26 cellular contexts compared by ENCODE assay signal in the genomic region with DNA sequence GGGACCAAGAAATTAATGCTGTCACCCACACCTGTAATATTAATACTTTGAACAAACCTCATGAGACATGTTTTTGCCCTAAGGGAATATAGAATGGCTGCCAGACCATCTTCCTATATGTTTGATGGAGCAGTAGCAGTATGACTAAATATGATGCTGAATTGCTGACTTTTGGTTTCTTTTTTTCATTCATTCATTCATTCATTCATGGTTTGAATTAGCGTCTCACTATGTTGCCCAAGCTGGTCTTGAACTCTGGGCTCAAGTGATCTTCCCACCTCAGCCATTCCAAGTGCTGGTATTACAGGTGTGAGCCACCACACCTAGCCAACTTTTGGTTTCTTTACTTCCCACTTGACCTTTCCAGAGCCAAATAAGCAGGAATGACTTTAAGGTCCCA. TPM values are rescaled to one million over a fixed set of nuclear protein-coding genes. Genes with fewer than 3 reads are reported as not detected.
DNase-seq lines count a peak whose midpoint lies in the region; ATAC-seq and TF ChIP-seq lines count a peak whose summit lies in the region.
"Had no signal": no experiment of that assay in that cellular context is flagged by ENCODE, and none has a peak within 500 bp of the region (broad histone marks: within the 10 kb centered on the region; RNA-seq: fewer than 3 reads in every experiment).

No MANE protein-coding gene starts in this region.

- peaks cover 28% of the 10 kb centered on the region for H3K4me1 Mint-ChIP-seq in CD4-positive, alpha-beta T cell (ENCODE audit: low read depth)
- H3K4me1 Mint-ChIP-seq in activated T-helper 17 cell treated with anti-CD3 and anti-CD28 coated beads, Interleukin-2, amount 50 U/mL, for 72 hours: peaks cover 5% of the 10 kb centered on the region

- no peak overlapping the region for H3K4me3 ChIP-seq in HEK293 (ENCODE audit: low read depth, low read length)
- H3K4me3 ChIP-seq in thyroid gland (replicated peaks in 1 of 3): no peak overlapping the region
- no peak overlapping the region for H3K4me3 ChIP-seq in psoas muscle
- H3K4me3 ChIP-seq in tibial artery: no peak overlapping the region
- H3K4me3 ChIP-seq: A549; BLaER1 treated with 17β-estradiol and CSF1 and Interleukin-3, amounts not matched to agents 10 nM and 100 nM; GM23248; MG63; Peyer's patch had no signal

- no peak for TF ChIP-seq POLR2A in thyroid gland (IDR thresholded peaks at IDR 0.05)

- H3K36me3 Mint-ChIP-seq in CD4-positive, alpha-beta T cell (ENCODE audit: low read depth): peaks cover 66% of the 10 kb centered on the region
- peaks cover 95% of the 10 kb centered on the region for H3K36me3 Mint-ChIP-seq in activated T-helper 17 cell treated with anti-CD3 and anti-CD28 coated beads, Interleukin-2, amount 50 U/mL, for 72 hours (ENCODE audit: low read depth)

- no peaks in the 10 kb centered on the region for H3K27me3 Mint-ChIP-seq in CD4-positive, alpha-beta T cell
- no peaks in the 10 kb centered on the region for H3K27me3 Mint-ChIP-seq in activated T-helper 17 cell treated with anti-CD3 and anti-CD28 coated beads, Interleukin-2, amount 50 U/mL, for 72 hours

- no peak overlapping the region for H3K4me3 Mint-ChIP-seq in CD4-positive, alpha-beta T cell
- no peak overlapping the region for H3K4me3 Mint-ChIP-seq in activated T-helper 17 cell treated with anti-CD3 and anti-CD28 coated beads, Interleukin-2, amount 50 U/mL, for 72 hours
- H3K4me3 Mint-ChIP-seq: CD8-positive, alpha-beta T cell; HFFc6 had no signal

- intact Hi-C loops in CD4-positive, alpha-beta T cell (cut with DNase I, micrococcal nuclease): loop anchor here in 1 of 2 experiments (2.0 kb wide), 1 partner anchor 179 kb away; no protein-coding TSS in a partner anchor
- intact Hi-C loops in thyroid gland (cut with DNase I) (no loop called here), psoas muscle (cut with DNase I) (no loop called here), tibial artery (cut with DNase I; ENCODE audit: low total_unique reads) (no loop called here)

- no peaks in the 10 kb centered on the region for H3K27me3 ChIP-seq in CD4-positive, alpha-beta T cell (ENCODE audit: control insufficient read depth, insufficient read depth, low read length)
- no peaks in the 10 kb centered on the region for H3K27me3 ChIP-seq in thyroid gland
- H3K27me3 ChIP-seq in psoas muscle (ENCODE audit: insufficient read depth in 3 of 3, low read length in 2 of 3): no peaks in the 10 kb centered on the region
- H3K27me3 ChIP-seq in tibial artery: no peaks in the 10 kb centered on the region
- H3K27me3 ChIP-seq: BLaER1 treated with 17β-estradiol and CSF1 and Interleukin-3, amounts not matched to agents 10 nM and 100 nM; MG63; Peyer's patch had no signal

- peaks cover 70 to 86% of the 10 kb centered on the region in 2 experiments for H3K36me3 ChIP-seq in HEK293 (ENCODE audit: control insufficient read depth in 2 of 2, insufficient read depth in 1 of 2, low read length in 2 of 2)
- H3K36me3 ChIP-seq in thyroid gland: peaks cover 7 to 15% of the 10 kb centered on the region in 2 donors
- peaks cover 13 to 71% of the 10 kb centered on the region in 2 donors for H3K36me3 ChIP-seq in psoas muscle (ENCODE audit: insufficient read depth in 1 of 2, low read depth in 1 of 2)
- H3K36me3 ChIP-seq in tibial artery: peaks cover 42 to 73% (median 51%) of the 10 kb centered on the region in 3 donors

- CTCF ChIA-PET in CD4-positive, alpha-beta T cell (lab: Charles Lee): interaction anchor here (0.7 to 0.9 kb wide), 2 partner anchors 49 to 102 kb away, joined by 3 read pairs; a partner anchor contains a TSS
- CTCF ChIA-PET in HEK293 (lab: Yijun Ruan, JAX): no interaction called here

- DNase-seq in CD4-positive, alpha-beta T cell: no peak
- no peak for DNase-seq in thyroid gland
- no peak for DNase-seq in psoas muscle
- no peak for DNase-seq in tibial artery
- DNase-seq in OCI-M1 (lab: John Stamatoyannopoulos, UW): no peak
- DNase-seq: AML-193; Caco-2; CD8-positive, alpha-beta T cell; DMS79 treated with DMSO at 0.1 percent for 48 hours; GM23248; H7; HFFc6; KBM-7; MG63; NCI-H1048; NCI-H1417 treated with DMSO at 0.1 percent for 48 hours; NCI-H1694 treated with DMSO at 0.1 percent for 48 hours; NCI-H2081; NCI-H2227 treated with DMSO at 0.1 percent for 48 hours; NCI-H526 treated with DMSO at 0.1 percent for 48 hours; Peyer's patch; SHP77 treated with DMSO at 0.1 percent for 48 hours had no signal

- ATAC-seq in CD4-positive, alpha-beta T cell (ENCODE audit: poor library complexity): no peak
- peak; percentile 21 for ATAC-seq in activated T-helper 17 cell treated with anti-CD3 and anti-CD28 coated beads, Interleukin-2, amount 50 U/mL, for 72 hours (replicated peaks)
- no peak for ATAC-seq in psoas muscle
- ATAC-seq: A549; CD8-positive, alpha-beta T cell had no signal

- no peaks in the 10 kb centered on the region for H3K9me3 Mint-ChIP-seq in CD4-positive, alpha-beta T cell
- H3K9me3 Mint-ChIP-seq in activated T-helper 17 cell treated with anti-CD3 and anti-CD28 coated beads, Interleukin-2, amount 50 U/mL, for 72 hours: no peaks in the 10 kb centered on the region
- H3K9me3 Mint-ChIP-seq: CD8-positive, alpha-beta T cell; HFFc6 had no signal

- POLR2A ChIA-PET in CD4-positive, alpha-beta T cell (lab: Charles Lee): interaction anchor here (2.6 kb wide), 1 partner anchor 19 kb away, joined by 13 read pairs; a partner anchor contains a TSS
- POLR2A ChIA-PET in HEK293 (lab: Yijun Ruan, JAX): interaction anchor here (1.0 to 1.4 kb wide), 2 partner anchors 8 to 14 kb away, joined by 3 to 8 read pairs; a partner anchor contains a TSS

- no peak overlapping the region for H3K27ac ChIP-seq in CD4-positive, alpha-beta T cell (ENCODE audit: low read depth, low read length)
- H3K27ac ChIP-seq in HEK293 (ENCODE audit: extremely low read depth, low read depth, low read length) (no peak overlapping the region), thyroid gland (peak overlapping the region in 2 of 3 donors; percentile 33 to 43), psoas muscle (no peak overlapping the region), tibial artery (no peak overlapping the region)
- H3K27ac ChIP-seq: A549; BLaER1 treated with 17β-estradiol and CSF1 and Interleukin-3, amounts not matched to agents 10 nM and 100 nM; GM23248; Peyer's patch had no signal

- 90 to 94% methylated on average over 1 of the region's 1 CpG for WGBS in thyroid gland, 2 donors
- WGBS in psoas muscle, 3 donors: 90 to 97% (median 93%) methylated on average over 1 of the region's 1 CpG

- peak overlapping the region; percentile 54 for H3K27ac Mint-ChIP-seq in CD4-positive, alpha-beta T cell
- H3K27ac Mint-ChIP-seq in activated T-helper 17 cell treated with anti-CD3 and anti-CD28 coated beads, Interleukin-2, amount 50 U/mL, for 72 hours: no peak overlapping the region
- H3K27ac Mint-ChIP-seq: HFFc6 had no signal

- H3K4me1 ChIP-seq in HEK293 (ENCODE audit: control insufficient read depth, insufficient read depth, low read length) (peaks cover 14% of the 10 kb centered on the region), thyroid gland (peaks cover 28 to 48% of the 10 kb centered on the region in 2 donors), psoas muscle (peaks cover 15% of the 10 kb centered on the region), tibial artery (peaks cover 0 to 34% (median 9%) of the 10 kb centered on the region in 4 donors)

- no peak for TF ChIP-seq CTCF in CD4-positive, alpha-beta T cell (IDR thresholded peaks at IDR 0.05)
- TF ChIP-seq CTCF in HEK293 (tag by site-specific recombination; IDR thresholded peaks at IDR 0.05): no peak
- TF ChIP-seq CTCF in thyroid gland (IDR thresholded peaks at IDR 0.05): no peak
- TF ChIP-seq CTCF in psoas muscle (IDR thresholded peaks at IDR 0.05): no peak
- no peak for TF ChIP-seq CTCF in tibial artery (IDR thresholded peaks at IDR 0.05)

- H3K9me3 ChIP-seq in CD4-positive, alpha-beta T cell (ENCODE audit: control insufficient read depth, low read length): no peaks in the 10 kb centered on the region
- no peaks in the 10 kb centered on the region for H3K9me3 ChIP-seq in HEK293 (ENCODE audit: control insufficient read depth, insufficient read depth, low read depth, low read length)
- no peaks in the 10 kb centered on the region for H3K9me3 ChIP-seq in thyroid gland
- no peaks in the 10 kb centered on the region for H3K9me3 ChIP-seq in psoas muscle
- no peaks in the 10 kb centered on the region for H3K9me3 ChIP-seq in tibial artery
- H3K9me3 ChIP-seq: A549; BLaER1 treated with 17β-estradiol and CSF1 and Interleukin-3, amounts not matched to agents 10 nM and 100 nM; Caco-2; MG63; Peyer's patch had no signal

RNA-seq across cellular contexts. Expression of a gene that starts 7.8 kb away (rescaled TPM):
- 10 to 100 TPM; 14.2 to 16.1 TPM for total RNA-seq in CD4-positive, alpha-beta T cell
- 10 to 100 TPM; 16.0 to 20.0 TPM for total RNA-seq in activated T-helper 17 cell treated with anti-CD3 and anti-CD28 coated beads, Interleukin-2, amount 50 U/mL, for 72 hours
- total RNA-seq in thyroid gland (10 to 100 TPM; 21.2 to 40.2 (median 26.5) TPM), psoas muscle (10 to 100 TPM; 19.9 to 29.4 (median 28.1) TPM)
- 10 to 100 TPM in 2 of 3 donors, 1 to 10 TPM in 1; 9.1 to 39.1 (median 14.8) TPM for polyA plus RNA-seq in psoas muscle

RNA-seq across cellular contexts. Expression of a gene that starts 20.1 kb away (rescaled TPM):
- total RNA-seq in CD4-positive, alpha-beta T cell: 100 to 1,000 TPM; 180 to 190 TPM
- total RNA-seq in activated T-helper 17 cell treated with anti-CD3 and anti-CD28 coated beads, Interleukin-2, amount 50 U/mL, for 72 hours: 10 to 100 TPM; 55.4 to 62.3 TPM
- 100 to 1,000 TPM; 301 to 513 (median 421) TPM for total RNA-seq in thyroid gland
- 100 to 1,000 TPM in 2 of 4 donors, 10 to 100 TPM in 2; 38.9 to 151 (median 98.8) TPM for total RNA-seq in psoas muscle
- polyA plus RNA-seq in psoas muscle: 100 to 1,000 TPM in 2 of 3 donors, 10 to 100 TPM in 1; 82.6 to 173 (median 110) TPM

RNA-seq across cellular contexts. Expression of a gene that starts 38.5 kb away (rescaled TPM):
- 1 to 10 TPM; 3.4 to 3.7 TPM for total RNA-seq in CD4-positive, alpha-beta T cell
- total RNA-seq in activated T-helper 17 cell treated with anti-CD3 and anti-CD28 coated beads, Interleukin-2, amount 50 U/mL, for 72 hours: 10 to 100 TPM; 18.9 to 20.3 TPM
- 10 to 100 TPM; 10.7 to 30.6 (median 25.6) TPM for total RNA-seq in thyroid gland
- total RNA-seq in psoas muscle: 10 to 100 TPM; 10.3 to 15.7 (median 11.3) TPM
- 10 to 100 TPM; 13.0 to 26.5 (median 24.1) TPM for polyA plus RNA-seq in psoas muscle

RNA-seq across cellular contexts. Expression of a gene that starts 38.7 kb away (rescaled TPM):
- total RNA-seq in CD4-positive, alpha-beta T cell: 1 to 10 TPM; 2.6 to 4.0 TPM
- 10 to 100 TPM; 27.0 to 40.1 TPM for total RNA-seq in activated T-helper 17 cell treated with anti-CD3 and anti-CD28 coated beads, Interleukin-2, amount 50 U/mL, for 72 hours
- total RNA-seq in thyroid gland (10 to 100 TPM in 2 of 4 donors, 1 to 10 TPM in 2; 7.1 to 16.0 (median 9.4) TPM), psoas muscle (1 to 10 TPM; 1.2 to 6.9 (median 2.3) TPM)
- polyA plus RNA-seq in psoas muscle: 10 to 100 TPM in 1 of 3 donors, 1 to 10 TPM in 2; 1.5 to 14.8 (median 5.1) TPM

Comparison
In these comparisons a context has a peak if more than half of its experiments do, and no peak if none do; other contexts are left out.
1. H3K27ac ChIP-seq: peak in thyroid gland (2 of 3); none in CD4-positive, alpha-beta T cell (single experiment), HEK293 (single experiment), psoas muscle (single experiment) and tibial artery (0 of 2).